In the genomic region with DNA sequence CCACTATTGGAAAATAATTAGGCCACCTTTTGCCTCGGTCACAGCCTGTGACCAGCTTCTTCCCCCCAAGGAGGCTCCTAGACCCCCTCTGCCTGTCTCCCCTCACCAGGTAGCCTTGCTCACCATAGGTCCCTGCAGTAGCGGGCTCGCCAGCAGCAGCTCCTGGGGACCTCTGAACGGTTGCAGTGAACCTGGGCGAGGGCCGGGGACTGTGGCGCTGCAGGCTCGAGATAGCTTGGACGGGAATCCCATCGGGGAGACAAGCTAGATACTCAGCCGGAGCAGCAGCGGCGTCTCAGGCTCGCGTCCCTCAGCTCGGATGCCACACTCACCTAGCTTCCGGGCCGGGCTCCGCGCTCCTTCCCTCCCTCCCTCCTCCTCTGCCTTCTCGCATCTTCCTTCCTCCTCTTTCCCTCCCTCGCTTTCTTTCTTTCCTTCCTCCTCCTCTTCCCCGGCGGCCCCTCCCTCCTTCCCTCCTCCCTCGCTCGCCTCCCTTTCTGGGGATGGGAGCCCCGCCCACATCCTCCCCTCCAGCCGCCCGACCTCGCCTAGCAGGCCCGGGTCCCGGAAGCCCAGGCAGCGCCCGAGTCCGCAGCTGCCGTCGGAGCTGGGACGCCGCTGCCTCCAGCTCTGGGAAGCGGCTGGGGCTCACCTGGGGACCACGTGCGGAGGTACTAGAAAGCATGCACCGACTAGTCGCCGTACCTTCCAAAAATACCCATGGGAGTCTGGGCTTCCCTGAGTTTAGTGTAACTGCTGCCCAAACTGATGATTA, we compare ENCODE assay signal across 8 cellular contexts. TPM values are rescaled to one million over a fixed set of nuclear protein-coding genes. Genes with fewer than 3 reads are reported as not detected.
DNase-seq lines count a peak whose midpoint lies in the region; ATAC-seq and TF ChIP-seq lines count a peak whose summit lies in the region.

A gene (minus strand): TSS at position 399 of the 775 bp plus-strand sequence. CDS start 4,603 bp downstream, outside the sequence.

- DNase-seq in NOMO-1 (lab: John Stamatoyannopoulos, UW; ENCODE audit: unreplicated experiment in 2 of 2) (peak; percentile 11 to 49), dermis microvascular lymphatic vessel endothelial cell (ENCODE audit: low read depth in 2 of 2) (peak in 1 of 2 donors; percentile 74), nucleus accumbens (lab: John Stamatoyannopoulos, UW) (no peak), NCI-H1694 treated with DMSO at 0.1 percent for 48 hours (lab: John Stamatoyannopoulos, UW) (no peak), NCI-H2081 treated with DMSO at 0.1 percent for 48 hours (lab: John Stamatoyannopoulos, UW) (no peak)

- H3K36me3 ChIP-seq in liver (ENCODE audit: control insufficient read depth in 4 of 4, insufficient read depth in 3 of 4, low read depth in 1 of 4, low read length in 3 of 4): no peaks in the 10 kb centered on the region
- no peaks in the 10 kb centered on the region for H3K36me3 ChIP-seq in thymus (ENCODE audit: control insufficient read depth, insufficient read depth)

- peak within 1 kb of the TSS; percentile 42 to 73 for H3K27ac ChIP-seq in liver (ENCODE audit: low read depth in 1 of 2, low read length in 2 of 2)
- no peak within 1 kb of the TSS for H3K27ac ChIP-seq in thymus (ENCODE audit: low read depth)

- ATAC-seq in GM18909 (IDR thresholded peaks at IDR 0.05; ENCODE audit: poor library complexity, unreplicated experiment): peak; percentile 44

- H3K27me3 ChIP-seq in liver (ENCODE audit: control insufficient read depth in 4 of 4, insufficient read depth in 4 of 4, low read length in 3 of 4): peaks cover 0 to 8% (median under 1%) of the 10 kb centered on the region in 4 donors
- H3K27me3 ChIP-seq in thymus (ENCODE audit: control insufficient read depth, insufficient read depth): peaks cover 71% of the 10 kb centered on the region

- no peak for TF ChIP-seq CTCF in liver (IDR thresholded peaks at IDR 0.05; ENCODE audit: low read depth, low read length, missing input control)

- H3K4me3 ChIP-seq in liver (ENCODE audit: low read depth in 1 of 3, low read length in 3 of 3) (peak within 1 kb of the TSS in 2 of 3 donors; percentile 27 to 71), thymus (ENCODE audit: low read length) (peak within 1 kb of the TSS; percentile 3)

- H3K9me3 ChIP-seq in liver (ENCODE audit: control insufficient read depth in 4 of 4, low read length in 3 of 4): no peaks in the 10 kb centered on the region
- H3K9me3 ChIP-seq in thymus (ENCODE audit: control insufficient read depth): no peaks in the 10 kb centered on the region

- H3K4me1 ChIP-seq in liver (ENCODE audit: control insufficient read depth in 4 of 4, insufficient read depth in 4 of 4, low read length in 3 of 4) (peaks cover 11 to 48% (median 33%) of the 10 kb centered on the region in 4 donors), thymus (ENCODE audit: control insufficient read depth, insufficient read depth, low read length) (peaks cover 6% of the 10 kb centered on the region)

- H3K9ac ChIP-seq in liver (ENCODE audit: low read depth in 1 of 2, low read length in 2 of 2): peak within 1 kb of the TSS in 1 of 2 donors; percentile 59

- 28% methylated on average over 45 of the region's 45 CpGs for WGBS in liver
- WGBS in thymus: 4% methylated on average over 45 of the region's 45 CpGs

- no peak for TF ChIP-seq RAD21 in liver (IDR thresholded peaks at IDR 0.05)

TF ChIP-seq in liver, 16 proteins besides CTCF, POLR2A, EP300 and RAD21:
- TF ChIP-seq, protein P1, sequence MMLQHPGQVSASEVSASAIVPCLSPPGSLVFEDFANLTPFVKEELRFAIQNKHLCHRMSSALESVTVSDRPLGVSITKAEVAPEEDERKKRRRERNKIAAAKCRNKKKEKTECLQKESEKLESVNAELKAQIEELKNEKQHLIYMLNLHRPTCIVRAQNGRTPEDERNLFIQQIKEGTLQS (IDR thresholded peaks at IDR 0.05): no peak
- no peak for TF ChIP-seq YY1 (IDR thresholded peaks at IDR 0.05)
- TF ChIP-seq HNF4A (conservative IDR thresholded peaks at IDR 0.05): no peak
- TF ChIP-seq RXRA (IDR thresholded peaks at IDR 0.05): no peak
- TF ChIP-seq GABPA (IDR thresholded peaks at IDR 0.05 in 1 of 2, conservative IDR thresholded peaks at IDR 0.05 in 1 of 2): no peak
- no peak for TF ChIP-seq JUND (IDR thresholded peaks at IDR 0.05)
- TF ChIP-seq, protein P2, sequence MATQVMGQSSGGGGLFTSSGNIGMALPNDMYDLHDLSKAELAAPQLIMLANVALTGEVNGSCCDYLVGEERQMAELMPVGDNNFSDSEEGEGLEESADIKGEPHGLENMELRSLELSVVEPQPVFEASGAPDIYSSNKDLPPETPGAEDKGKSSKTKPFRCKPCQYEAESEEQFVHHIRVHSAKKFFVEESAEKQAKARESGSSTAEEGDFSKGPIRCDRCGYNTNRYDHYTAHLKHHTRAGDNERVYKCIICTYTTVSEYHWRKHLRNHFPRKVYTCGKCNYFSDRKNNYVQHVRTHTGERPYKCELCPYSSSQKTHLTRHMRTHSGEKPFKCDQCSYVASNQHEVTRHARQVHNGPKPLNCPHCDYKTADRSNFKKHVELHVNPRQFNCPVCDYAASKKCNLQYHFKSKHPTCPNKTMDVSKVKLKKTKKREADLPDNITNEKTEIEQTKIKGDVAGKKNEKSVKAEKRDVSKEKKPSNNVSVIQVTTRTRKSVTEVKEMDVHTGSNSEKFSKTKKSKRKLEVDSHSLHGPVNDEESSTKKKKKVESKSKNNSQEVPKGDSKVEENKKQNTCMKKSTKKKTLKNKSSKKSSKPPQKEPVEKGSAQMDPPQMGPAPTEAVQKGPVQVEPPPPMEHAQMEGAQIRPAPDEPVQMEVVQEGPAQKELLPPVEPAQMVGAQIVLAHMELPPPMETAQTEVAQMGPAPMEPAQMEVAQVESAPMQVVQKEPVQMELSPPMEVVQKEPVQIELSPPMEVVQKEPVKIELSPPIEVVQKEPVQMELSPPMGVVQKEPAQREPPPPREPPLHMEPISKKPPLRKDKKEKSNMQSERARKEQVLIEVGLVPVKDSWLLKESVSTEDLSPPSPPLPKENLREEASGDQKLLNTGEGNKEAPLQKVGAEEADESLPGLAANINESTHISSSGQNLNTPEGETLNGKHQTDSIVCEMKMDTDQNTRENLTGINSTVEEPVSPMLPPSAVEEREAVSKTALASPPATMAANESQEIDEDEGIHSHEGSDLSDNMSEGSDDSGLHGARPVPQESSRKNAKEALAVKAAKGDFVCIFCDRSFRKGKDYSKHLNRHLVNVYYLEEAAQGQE (IDR thresholded peaks at IDR 0.05): no peak
- TF ChIP-seq HNF4G (IDR thresholded peaks at IDR 0.05): no peak
- TF ChIP-seq, protein P3, sequence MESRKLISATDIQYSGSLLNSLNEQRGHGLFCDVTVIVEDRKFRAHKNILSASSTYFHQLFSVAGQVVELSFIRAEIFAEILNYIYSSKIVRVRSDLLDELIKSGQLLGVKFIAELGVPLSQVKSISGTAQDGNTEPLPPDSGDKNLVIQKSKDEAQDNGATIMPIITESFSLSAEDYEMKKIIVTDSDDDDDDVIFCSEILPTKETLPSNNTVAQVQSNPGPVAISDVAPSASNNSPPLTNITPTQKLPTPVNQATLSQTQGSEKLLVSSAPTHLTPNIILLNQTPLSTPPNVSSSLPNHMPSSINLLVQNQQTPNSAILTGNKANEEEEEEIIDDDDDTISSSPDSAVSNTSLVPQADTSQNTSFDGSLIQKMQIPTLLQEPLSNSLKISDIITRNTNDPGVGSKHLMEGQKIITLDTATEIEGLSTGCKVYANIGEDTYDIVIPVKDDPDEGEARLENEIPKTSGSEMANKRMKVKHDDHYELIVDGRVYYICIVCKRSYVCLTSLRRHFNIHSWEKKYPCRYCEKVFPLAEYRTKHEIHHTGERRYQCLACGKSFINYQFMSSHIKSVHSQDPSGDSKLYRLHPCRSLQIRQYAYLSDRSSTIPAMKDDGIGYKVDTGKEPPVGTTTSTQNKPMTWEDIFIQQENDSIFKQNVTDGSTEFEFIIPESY (IDR thresholded peaks at IDR 0.05): no peak
- TF ChIP-seq EGR1 (IDR thresholded peaks at IDR 0.05; ENCODE audit: low read depth in 2 of 2): no peak
- TF ChIP-seq, protein P4, sequence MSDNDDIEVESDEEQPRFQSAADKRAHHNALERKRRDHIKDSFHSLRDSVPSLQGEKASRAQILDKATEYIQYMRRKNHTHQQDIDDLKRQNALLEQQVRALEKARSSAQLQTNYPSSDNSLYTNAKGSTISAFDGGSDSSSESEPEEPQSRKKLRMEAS (IDR thresholded peaks at IDR 0.05): no peak
- no peak for TF ChIP-seq NR2F2 (IDR thresholded peaks at IDR 0.05)
- TF ChIP-seq SP1 (IDR thresholded peaks at IDR 0.05): no peak
- TF ChIP-seq TAF1 (conservative IDR thresholded peaks at IDR 0.05): no peak
- TF ChIP-seq FOXA2 (IDR thresholded peaks at IDR 0.05): no peak
- TF ChIP-seq FOXA1 (IDR thresholded peaks at IDR 0.05): no peak

RNA-seq across cellular contexts. Expression of the gene that starts here (rescaled TPM):
- total RNA-seq in dermis microvascular lymphatic vessel endothelial cell (17.8 and 32.4 TPM in 2 replicates), liver (1 to 10 TPM; 2.1 to 4.2 TPM)
- polyA plus RNA-seq in liver (1 to 10 TPM; 2.0 to 2.8 TPM), thymus (4.0 TPM)

Comparison
In these comparisons a context has a peak if more than half of its experiments do, and no peak if none do; other contexts are left out.
1. DNase-seq: peak in NOMO-1 (2 of 2); none in nucleus accumbens (0 of 56), NCI-H1694 treated with DMSO at 0.1 percent for 48 hours (single experiment) and NCI-H2081 treated with DMSO at 0.1 percent for 48 hours (single experiment).